9 cellular contexts compared by ENCODE assay signal in the genomic region with DNA sequence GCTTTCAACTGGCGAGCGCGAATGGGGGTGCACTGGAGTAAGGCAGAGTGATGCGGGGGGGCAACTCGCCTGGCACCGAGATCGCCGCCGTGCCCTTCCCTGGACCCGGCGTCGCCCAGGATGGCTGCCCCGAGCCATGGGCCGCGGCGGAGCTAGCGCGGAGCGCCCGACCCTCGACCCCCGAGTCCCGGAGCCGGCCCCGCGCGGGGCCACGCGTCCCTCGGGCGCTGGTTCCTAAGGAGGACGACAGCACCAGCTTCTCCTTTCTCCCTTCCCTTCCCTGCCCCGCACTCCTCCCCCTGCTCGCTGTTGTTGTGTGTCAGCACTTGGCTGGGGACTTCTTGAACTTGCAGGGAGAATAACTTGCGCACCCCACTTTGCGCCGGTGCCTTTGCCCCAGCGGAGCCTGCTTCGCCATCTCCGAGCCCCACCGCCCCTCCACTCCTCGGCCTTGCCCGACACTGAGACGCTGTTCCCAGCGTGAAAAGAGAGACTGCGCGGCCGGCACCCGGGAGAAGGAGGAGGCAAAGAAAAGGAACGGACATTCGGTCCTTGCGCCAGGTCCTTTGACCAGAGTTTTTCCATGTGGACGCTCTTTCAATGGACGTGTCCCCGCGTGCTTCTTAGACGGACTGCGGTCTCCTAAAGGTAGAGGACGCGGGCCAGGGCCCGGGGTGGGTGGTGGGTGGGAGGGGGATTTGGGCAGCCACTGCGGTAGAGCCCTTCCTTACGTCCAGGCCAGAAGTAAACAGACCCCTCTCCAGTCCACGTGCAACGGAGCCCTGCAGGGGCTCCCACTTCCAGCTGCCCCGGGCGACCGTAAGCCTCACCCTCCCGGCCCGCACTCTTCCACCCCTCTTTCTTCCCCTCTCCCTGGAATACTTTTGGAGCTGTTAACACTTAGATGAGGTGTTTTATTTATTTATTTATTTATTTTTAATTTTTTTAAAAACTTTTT. TPM values are rescaled to one million over a fixed set of nuclear protein-coding genes. Genes with fewer than 3 reads are reported as not detected.
DNase-seq lines count a peak whose midpoint lies in the region; ATAC-seq and TF ChIP-seq lines count a peak whose summit lies in the region.
"Had no signal": no experiment of that assay in that cellular context is flagged by ENCODE, and none has a peak within 500 bp of the region (broad histone marks: within the 10 kb centered on the region; RNA-seq: fewer than 3 reads in every experiment).

No MANE protein-coding gene starts in this region.

- H3K9ac ChIP-seq in Karpas-422 (ENCODE audit: low read length), result no peak overlapping the region

- 1% methylated on average over 69 to 70 of the region's 70 CpGs for WGBS in lower leg skin, 2 donors
- 4% methylated on average over 9 to 55 of the region's 70 CpGs for WGBS in upper lobe of left lung, 2 donors

- intact Hi-C loops in dorsolateral prefrontal cortex (cut with DNase I), result loop anchor here (5.0 to 10.0 kb wide), 3 partner anchors 326 to 1086 kb away; no protein-coding TSS in a partner anchor
- intact Hi-C loops in lower leg skin (cut with DNase I; ENCODE audit: low total_unique reads), result loop anchor here (10.0 kb wide), 1 partner anchor 516 kb away; no protein-coding TSS in a partner anchor

- no peak for TF ChIP-seq POLR2A in lower leg skin (IDR thresholded peaks at IDR 0.05)
- TF ChIP-seq POLR2A in upper lobe of left lung (IDR thresholded peaks at IDR 0.05), result no peak

- no peak for TF ChIP-seq EP300 in upper lobe of left lung (IDR thresholded peaks at IDR 0.05)

- no peak overlapping the region for H2AFZ ChIP-seq in Karpas-422 (ENCODE audit: low read length)

- H3K4me2 ChIP-seq in Karpas-422 (ENCODE audit: low read depth, low read length, poor library complexity, severe bottlenecking), result no peak overlapping the region

- no peaks in the 10 kb centered on the region for H4K20me1 ChIP-seq in Karpas-422 (ENCODE audit: insufficient read depth, low read depth, low read length)

- H3K36me3 ChIP-seq in upper lobe of left lung, result peaks cover 0 to 3% (median 0%) of the 10 kb centered on the region in 4 donors
- no peaks in the 10 kb centered on the region for H3K36me3 ChIP-seq in Karpas-422 (ENCODE audit: insufficient read depth, low read length)

- H3K4me3 ChIP-seq in dorsolateral prefrontal cortex (peak overlapping the region; percentile 59 to 90 (median 75)), lower leg skin (ENCODE audit: low read depth, poor library complexity, severe bottlenecking) (peak overlapping the region; percentile 79), upper lobe of left lung (peak overlapping the region; percentile 75 to 85 (median 82)), Karpas-422 (ENCODE audit: low read length) (no peak overlapping the region)
- H3K4me3 ChIP-seq: K562 had no signal

- no peaks in the 10 kb centered on the region for H3K9me2 ChIP-seq in Karpas-422 (replicated peaks; ENCODE audit: insufficient read depth, low read length)

- ATAC-seq in upper lobe of left lung (ENCODE audit: low FRiP score in 2 of 2), result peak in 1 of 2 donors; percentile 54

- H3K79me2 ChIP-seq in Karpas-422 (ENCODE audit: low read length), result no peaks in the 10 kb centered on the region

- H3K9me3 ChIP-seq in upper lobe of left lung (no peaks in the 10 kb centered on the region), Karpas-422 (ENCODE audit: low read length) (no peaks in the 10 kb centered on the region)

- H3K27me3 ChIP-seq in dorsolateral prefrontal cortex (no peaks in the 10 kb centered on the region), upper lobe of left lung (no peaks in the 10 kb centered on the region), Karpas-422 (ENCODE audit: low read length) (no peaks in the 10 kb centered on the region)

- H3K27ac ChIP-seq in dorsolateral prefrontal cortex (peak overlapping the region in 42 of 59 donors; percentile 23 to 88 (median 73)), upper lobe of left lung (peak overlapping the region; percentile 76 to 90 (median 82)), Karpas-422 (ENCODE audit: low read length) (no peak overlapping the region)

- H3K4me1 ChIP-seq in upper lobe of left lung, result peaks cover 8 to 46% (median 16%) of the 10 kb centered on the region in 4 donors
- no peaks in the 10 kb centered on the region for H3K4me1 ChIP-seq in Karpas-422 (ENCODE audit: low read length)

- TF ChIP-seq CTCF in dorsolateral prefrontal cortex (IDR thresholded peaks at IDR 0.05 in 54 of 56, conservative IDR thresholded peaks at IDR 0.05 in 2 of 56; ENCODE audit: low read depth in 1 of 56, partially characterized antibody in 56 of 56) (no peak), lower leg skin (IDR thresholded peaks at IDR 0.05) (no peak), upper lobe of left lung (IDR thresholded peaks at IDR 0.05) (no peak)

- DNase-seq in EH (ENCODE audit: low read depth) (peak; percentile 25), HK-2 (ENCODE audit: unreplicated experiment) (peak; percentile 57), dorsolateral prefrontal cortex (peak in 4 of 10 donors; percentile 11 to 51 (median 32)), lower leg skin (ENCODE audit: low spot score in 2 of 2) (peak; percentile 29 to 87), upper lobe of left lung (peak; percentile 29 to 46), NCI-H1048 (lab: John Stamatoyannopoulos, UW) (no peak), Karpas-422 (no peak)
- DNase-seq in stimulated activated CD4-positive, alpha-beta T cell treated with anti-CD3 and anti-CD28 coated beads, Interleukin-1b, Interleukin-23, amount 100 ng/mL, for 48 hours, result no peak

RNA-seq across cellular contexts. Expression of gene BMP2, which starts 1.0 kb away (rescaled TPM):
- 1 to 10 TPM; 1.6 to 8.8 (median 3.1) TPM for total RNA-seq in dorsolateral prefrontal cortex
- total RNA-seq in lower leg skin, result 10 to 100 TPM; 21.0 to 42.8 (median 23.7) TPM
- total RNA-seq in upper lobe of left lung, result 10 to 100 TPM; 11.5 to 90.0 (median 29.2) TPM
- total RNA-seq in Karpas-422 (2014; rRNA removed; shearing (Covaris generic); ENCODE audit: low replicate concordance), result not detected in 2 replicates

Comparison
In these comparisons a context has a peak if more than half of its experiments do, and no peak if none do; other contexts are left out.
1. DNase-seq: peak in EH (single experiment), HK-2 (single experiment), lower leg skin (2 of 2) and upper lobe of left lung (2 of 2); none in NCI-H1048 (single experiment), stimulated activated CD4-positive, alpha-beta T cell treated with anti-CD3 and anti-CD28 coated beads, Interleukin-1b, Interleukin-23, amount 100 ng/mL, for 48 hours (single experiment) and Karpas-422 (single experiment).